ENCODE assay signal across 1 cellular context in the genomic region with DNA sequence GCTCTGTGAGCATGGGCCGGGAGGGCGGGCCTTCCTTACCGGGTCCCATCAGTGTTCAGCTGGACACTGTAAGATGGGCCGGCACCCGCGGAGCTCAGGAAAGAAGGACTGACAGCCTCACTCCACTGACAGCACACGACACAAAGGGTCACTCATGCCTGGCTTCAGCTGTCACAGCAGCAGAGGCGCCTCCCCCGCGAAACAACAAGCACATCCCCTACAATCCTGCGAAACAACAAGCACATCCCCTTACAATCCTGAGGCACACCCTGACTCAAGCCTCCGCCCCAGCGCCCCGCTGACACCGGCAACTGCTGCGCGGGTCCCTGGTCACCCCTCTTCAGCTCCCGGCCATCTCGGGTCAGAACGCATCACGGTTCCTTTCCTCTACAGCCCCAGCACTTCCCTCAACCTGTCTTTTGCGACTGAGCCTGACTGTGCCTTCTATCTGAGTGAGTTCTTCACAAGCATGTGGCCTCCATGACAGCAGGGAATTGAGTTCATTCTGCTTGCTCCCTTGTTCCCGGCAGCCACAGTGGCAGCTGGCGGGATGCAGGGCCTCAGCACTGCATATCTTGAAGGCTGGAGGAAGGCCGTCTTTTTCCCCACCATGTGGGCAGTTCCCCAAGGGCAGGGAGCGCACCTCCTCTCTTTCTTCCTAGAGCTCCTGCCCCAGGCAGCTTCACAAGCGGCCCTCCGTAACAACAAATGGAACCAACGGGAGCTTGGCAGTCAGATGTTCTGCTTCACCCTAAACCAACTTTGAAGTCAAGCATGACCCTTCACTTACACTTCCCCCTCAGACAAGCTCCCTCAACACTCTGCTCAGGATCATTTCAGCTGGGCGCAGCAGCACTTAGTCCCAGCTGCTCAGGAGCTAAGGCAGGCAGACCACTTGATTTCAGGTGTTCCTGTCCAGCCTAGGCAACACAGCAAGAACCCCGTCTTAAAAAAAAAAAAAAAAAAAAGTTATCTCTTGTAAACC.
TF ChIP-seq lines count a peak whose summit lies in the region.

No MANE protein-coding gene starts in this region.

TF ChIP-seq in GM23338, 12 proteins besides CTCF, POLR2A, EP300 and RAD21:
- TF ChIP-seq ZNF114 (CRISPR knock-in tag; IDR thresholded peaks at IDR 0.05) = no peak
- no peak for TF ChIP-seq EZH2 (IDR thresholded peaks at IDR 0.05; ENCODE audit: low read depth, unreplicated experiment)
- TF ChIP-seq EZH2phosphoT487 (IDR thresholded peaks at IDR 0.05; ENCODE audit: unreplicated experiment) = no peak
- no peak for TF ChIP-seq NANOG (IDR thresholded peaks at IDR 0.05; ENCODE audit: borderline replicate concordance)
- TF ChIP-seq JUNB (IDR thresholded peaks at IDR 0.05; ENCODE audit: unreplicated experiment) = no peak
- TF ChIP-seq ZNF331 (CRISPR knock-in tag; IDR thresholded peaks at IDR 0.05; ENCODE audit: low read depth) = no peak
- no peak for TF ChIP-seq POLR2AphosphoS5 (IDR thresholded peaks at IDR 0.05; ENCODE audit: low read depth)
- no peak for TF ChIP-seq STAT1 (IDR thresholded peaks at IDR 0.05; ENCODE audit: unreplicated experiment)
- TF ChIP-seq, protein P1, sequence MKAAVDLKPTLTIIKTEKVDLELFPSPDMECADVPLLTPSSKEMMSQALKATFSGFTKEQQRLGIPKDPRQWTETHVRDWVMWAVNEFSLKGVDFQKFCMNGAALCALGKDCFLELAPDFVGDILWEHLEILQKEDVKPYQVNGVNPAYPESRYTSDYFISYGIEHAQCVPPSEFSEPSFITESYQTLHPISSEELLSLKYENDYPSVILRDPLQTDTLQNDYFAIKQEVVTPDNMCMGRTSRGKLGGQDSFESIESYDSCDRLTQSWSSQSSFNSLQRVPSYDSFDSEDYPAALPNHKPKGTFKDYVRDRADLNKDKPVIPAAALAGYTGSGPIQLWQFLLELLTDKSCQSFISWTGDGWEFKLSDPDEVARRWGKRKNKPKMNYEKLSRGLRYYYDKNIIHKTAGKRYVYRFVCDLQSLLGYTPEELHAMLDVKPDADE (IDR thresholded peaks at IDR 0.05) = no peak
- no peak for TF ChIP-seq CREB1 (CRISPR knock-in tag; IDR thresholded peaks at IDR 0.05; ENCODE audit: low read depth)
- TF ChIP-seq, protein P2, sequence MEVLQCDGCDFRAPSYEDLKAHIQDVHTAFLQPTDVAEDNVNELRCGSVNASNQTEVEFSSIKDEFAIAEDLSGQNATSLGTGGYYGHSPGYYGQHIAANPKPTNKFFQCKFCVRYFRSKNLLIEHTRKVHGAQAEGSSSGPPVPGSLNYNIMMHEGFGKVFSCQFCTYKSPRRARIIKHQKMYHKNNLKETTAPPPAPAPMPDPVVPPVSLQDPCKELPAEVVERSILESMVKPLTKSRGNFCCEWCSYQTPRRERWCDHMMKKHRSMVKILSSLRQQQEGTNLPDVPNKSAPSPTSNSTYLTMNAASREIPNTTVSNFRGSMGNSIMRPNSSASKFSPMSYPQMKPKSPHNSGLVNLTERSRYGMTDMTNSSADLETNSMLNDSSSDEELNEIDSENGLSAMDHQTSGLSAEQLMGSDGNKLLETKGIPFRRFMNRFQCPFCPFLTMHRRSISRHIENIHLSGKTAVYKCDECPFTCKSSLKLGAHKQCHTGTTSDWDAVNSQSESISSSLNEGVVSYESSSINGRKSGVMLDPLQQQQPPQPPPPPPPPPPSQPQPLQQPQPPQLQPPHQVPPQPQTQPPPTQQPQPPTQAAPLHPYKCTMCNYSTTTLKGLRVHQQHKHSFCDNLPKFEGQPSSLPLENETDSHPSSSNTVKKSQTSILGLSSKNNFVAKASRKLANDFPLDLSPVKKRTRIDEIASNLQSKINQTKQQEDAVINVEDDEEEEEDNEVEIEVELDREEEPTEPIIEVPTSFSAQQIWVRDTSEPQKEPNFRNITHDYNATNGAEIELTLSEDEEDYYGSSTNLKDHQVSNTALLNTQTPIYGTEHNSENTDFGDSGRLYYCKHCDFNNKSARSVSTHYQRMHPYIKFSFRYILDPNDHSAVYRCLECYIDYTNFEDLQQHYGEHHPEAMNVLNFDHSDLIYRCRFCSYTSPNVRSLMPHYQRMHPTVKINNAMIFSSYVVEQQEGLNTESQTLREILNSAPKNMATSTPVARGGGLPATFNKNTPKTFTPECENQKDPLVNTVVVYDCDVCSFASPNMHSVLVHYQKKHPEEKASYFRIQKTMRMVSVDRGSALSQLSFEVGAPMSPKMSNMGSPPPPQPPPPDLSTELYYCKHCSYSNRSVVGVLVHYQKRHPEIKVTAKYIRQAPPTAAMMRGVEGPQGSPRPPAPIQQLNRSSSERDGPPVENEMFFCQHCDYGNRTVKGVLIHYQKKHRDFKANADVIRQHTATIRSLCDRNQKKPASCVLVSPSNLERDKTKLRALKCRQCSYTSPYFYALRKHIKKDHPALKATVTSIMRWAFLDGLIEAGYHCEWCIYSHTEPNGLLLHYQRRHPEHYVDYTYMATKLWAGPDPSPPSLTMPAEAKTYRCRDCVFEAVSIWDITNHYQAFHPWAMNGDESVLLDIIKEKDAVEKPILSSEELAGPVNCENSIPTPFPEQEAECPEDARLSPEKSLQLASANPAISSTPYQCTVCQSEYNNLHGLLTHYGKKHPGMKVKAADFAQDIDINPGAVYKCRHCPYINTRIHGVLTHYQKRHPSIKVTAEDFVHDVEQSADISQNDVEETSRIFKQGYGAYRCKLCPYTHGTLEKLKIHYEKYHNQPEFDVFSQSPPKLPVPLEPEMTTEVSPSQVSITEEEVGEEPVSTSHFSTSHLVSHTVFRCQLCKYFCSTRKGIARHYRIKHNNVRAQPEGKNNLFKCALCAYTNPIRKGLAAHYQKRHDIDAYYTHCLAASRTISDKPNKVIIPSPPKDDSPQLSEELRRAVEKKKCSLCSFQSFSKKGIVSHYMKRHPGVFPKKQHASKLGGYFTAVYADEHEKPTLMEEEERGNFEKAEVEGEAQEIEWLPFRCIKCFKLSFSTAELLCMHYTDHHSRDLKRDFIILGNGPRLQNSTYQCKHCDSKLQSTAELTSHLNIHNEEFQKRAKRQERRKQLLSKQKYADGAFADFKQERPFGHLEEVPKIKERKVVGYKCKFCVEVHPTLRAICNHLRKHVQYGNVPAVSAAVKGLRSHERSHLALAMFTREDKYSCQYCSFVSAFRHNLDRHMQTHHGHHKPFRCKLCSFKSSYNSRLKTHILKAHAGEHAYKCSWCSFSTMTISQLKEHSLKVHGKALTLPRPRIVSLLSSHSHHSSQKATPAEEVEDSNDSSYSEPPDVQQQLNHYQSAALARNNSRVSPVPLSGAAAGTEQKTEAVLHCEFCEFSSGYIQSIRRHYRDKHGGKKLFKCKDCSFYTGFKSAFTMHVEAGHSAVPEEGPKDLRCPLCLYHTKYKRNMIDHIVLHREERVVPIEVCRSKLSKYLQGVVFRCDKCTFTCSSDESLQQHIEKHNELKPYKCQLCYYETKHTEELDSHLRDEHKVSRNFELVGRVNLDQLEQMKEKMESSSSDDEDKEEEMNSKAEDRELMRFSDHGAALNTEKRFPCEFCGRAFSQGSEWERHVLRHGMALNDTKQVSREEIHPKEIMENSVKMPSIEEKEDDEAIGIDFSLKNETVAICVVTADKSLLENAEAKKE (CRISPR knock-in tag; IDR thresholded peaks at IDR 0.05) = no peak
- TF ChIP-seq, protein P3, sequence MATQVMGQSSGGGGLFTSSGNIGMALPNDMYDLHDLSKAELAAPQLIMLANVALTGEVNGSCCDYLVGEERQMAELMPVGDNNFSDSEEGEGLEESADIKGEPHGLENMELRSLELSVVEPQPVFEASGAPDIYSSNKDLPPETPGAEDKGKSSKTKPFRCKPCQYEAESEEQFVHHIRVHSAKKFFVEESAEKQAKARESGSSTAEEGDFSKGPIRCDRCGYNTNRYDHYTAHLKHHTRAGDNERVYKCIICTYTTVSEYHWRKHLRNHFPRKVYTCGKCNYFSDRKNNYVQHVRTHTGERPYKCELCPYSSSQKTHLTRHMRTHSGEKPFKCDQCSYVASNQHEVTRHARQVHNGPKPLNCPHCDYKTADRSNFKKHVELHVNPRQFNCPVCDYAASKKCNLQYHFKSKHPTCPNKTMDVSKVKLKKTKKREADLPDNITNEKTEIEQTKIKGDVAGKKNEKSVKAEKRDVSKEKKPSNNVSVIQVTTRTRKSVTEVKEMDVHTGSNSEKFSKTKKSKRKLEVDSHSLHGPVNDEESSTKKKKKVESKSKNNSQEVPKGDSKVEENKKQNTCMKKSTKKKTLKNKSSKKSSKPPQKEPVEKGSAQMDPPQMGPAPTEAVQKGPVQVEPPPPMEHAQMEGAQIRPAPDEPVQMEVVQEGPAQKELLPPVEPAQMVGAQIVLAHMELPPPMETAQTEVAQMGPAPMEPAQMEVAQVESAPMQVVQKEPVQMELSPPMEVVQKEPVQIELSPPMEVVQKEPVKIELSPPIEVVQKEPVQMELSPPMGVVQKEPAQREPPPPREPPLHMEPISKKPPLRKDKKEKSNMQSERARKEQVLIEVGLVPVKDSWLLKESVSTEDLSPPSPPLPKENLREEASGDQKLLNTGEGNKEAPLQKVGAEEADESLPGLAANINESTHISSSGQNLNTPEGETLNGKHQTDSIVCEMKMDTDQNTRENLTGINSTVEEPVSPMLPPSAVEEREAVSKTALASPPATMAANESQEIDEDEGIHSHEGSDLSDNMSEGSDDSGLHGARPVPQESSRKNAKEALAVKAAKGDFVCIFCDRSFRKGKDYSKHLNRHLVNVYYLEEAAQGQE (IDR thresholded peaks at IDR 0.05; ENCODE audit: unreplicated experiment) = no peak
